Comparison of ENCODE assay signal across 27 cellular contexts in genomic region chr12:131384544-131384855, GRCh38.
"Had no signal": no experiment of that assay in that cellular context is flagged by ENCODE, and none has a peak within 500 bp of the region (broad histone marks: within the 10 kb centered on the region; RNA-seq: fewer than 3 reads in every experiment).

No MANE protein-coding gene starts in this region.

- H3K9me3 Mint-ChIP-seq: immature natural killer cell; naive thymus-derived CD4-positive, alpha-beta T cell; natural killer cell treated with Interleukin-12 subunit alpha and Interleukin-12 subunit beta and Interleukin-15 and Interleukin-18, amount 100 ng/mL, for 72 hours; stimulated activated memory B cell treated with anti-CD40 and anti-IgM and Interleukin-4, amounts not matched to agents 10 μg/mL and 1 μg/mL and 100 μg/mL, for 72 hours; stimulated activated naive CD8-positive, alpha-beta T cell treated with anti-CD3 and anti-CD28 coated beads, Interleukin-15, amount 100 ng/mL, for 72 hours; type B pancreatic cell had no signal

- H3K36me3 ChIP-seq: left ventricle myocardium inferior, pancreas, right atrium auricular region, right lobe of liver, tibial nerve, uterus had no signal

- H3K27ac ChIP-seq: left ventricle myocardium inferior, pancreas, psoas muscle, right atrium auricular region, right lobe of liver, skin epidermis, tibial nerve, uterus had no signal

- H3K36me3 Mint-ChIP-seq: immature natural killer cell; naive thymus-derived CD4-positive, alpha-beta T cell; natural killer cell treated with Interleukin-12 subunit alpha and Interleukin-12 subunit beta and Interleukin-15 and Interleukin-18, amount 100 ng/mL, for 72 hours; stimulated activated memory B cell treated with anti-CD40 and anti-IgM and Interleukin-4, amounts not matched to agents 10 μg/mL and 1 μg/mL and 100 μg/mL, for 72 hours; type B pancreatic cell had no signal

- H3K4me1 Mint-ChIP-seq: naive thymus-derived CD4-positive, alpha-beta T cell; stimulated activated memory B cell treated with anti-CD40 and anti-IgM and Interleukin-4, amounts not matched to agents 10 μg/mL and 1 μg/mL and 100 μg/mL, for 72 hours had no signal

- H3K9me3 ChIP-seq: left ventricle myocardium inferior, mucosa of descending colon, pancreas, psoas muscle, right atrium auricular region, right lobe of liver, tibial nerve, uterus had no signal

- DNase-seq: hypothalamus; immature natural killer cell; left ventricle myocardium inferior; mesendoderm; midbrain; mucosa of descending colon; naive thymus-derived CD4-positive, alpha-beta T cell; nucleus accumbens; pancreas; psoas muscle; right lobe of liver; stimulated activated CD4-positive, alpha-beta T cell treated with anti-CD3 and anti-CD28 coated beads, Interleukin-1b, Interleukin-23, amount 100 ng/mL, for 48 hours; stimulated activated CD4-positive, alpha-beta T cell treated with anti-CD3 and anti-CD28 coated beads, Interleukin-2, amount 100 ng/mL, for 48 hours; stimulated activated CD4-positive, alpha-beta T cell treated with anti-CD3 and anti-CD28 coated beads, Interleukin-4, amount 100 ng/mL, for 4 hours; stimulated activated CD8-positive, alpha-beta memory T cell treated with anti-CD3 and anti-CD28 coated beads, Interleukin-4, amount 100 ng/mL, for 48 hours; stimulated activated naive CD4-positive, alpha-beta T cell treated with Interleukin-2 at 50 U/mL for 16 hours; stimulated activated naive CD8-positive, alpha-beta T cell treated with anti-CD3 and anti-CD28 coated beads, Interleukin-15, amount 100 ng/mL, for 72 hours; substantia nigra; uterus had no signal

- H3K4me1 ChIP-seq: left ventricle myocardium inferior, pancreas, psoas muscle, right atrium auricular region, right lobe of liver, tibial nerve, uterus had no signal

- FAIRE-seq: islet of Langerhans, pancreas had no signal

- H3K27me3 ChIP-seq: right lobe of liver, uterus had no signal

- H3K27ac Mint-ChIP-seq: immature natural killer cell; naive thymus-derived CD4-positive, alpha-beta T cell; natural killer cell treated with Interleukin-12 subunit alpha and Interleukin-12 subunit beta and Interleukin-15 and Interleukin-18, amount 100 ng/mL, for 72 hours; stimulated activated memory B cell treated with anti-CD40 and anti-IgM and Interleukin-4, amounts not matched to agents 10 μg/mL and 1 μg/mL and 100 μg/mL, for 72 hours; type B pancreatic cell had no signal

- H3K4me3 Mint-ChIP-seq: immature natural killer cell; naive thymus-derived CD4-positive, alpha-beta T cell; natural killer cell treated with Interleukin-12 subunit alpha and Interleukin-12 subunit beta and Interleukin-15 and Interleukin-18, amount 100 ng/mL, for 72 hours; stimulated activated memory B cell treated with anti-CD40 and anti-IgM and Interleukin-4, amounts not matched to agents 10 μg/mL and 1 μg/mL and 100 μg/mL, for 72 hours; stimulated activated naive CD8-positive, alpha-beta T cell treated with anti-CD3 and anti-CD28 coated beads, Interleukin-15, amount 100 ng/mL, for 72 hours; type B pancreatic cell had no signal

- ATAC-seq: mucosa of descending colon; naive thymus-derived CD4-positive, alpha-beta T cell; natural killer cell treated with Interleukin-12 subunit alpha and Interleukin-12 subunit beta and Interleukin-15 and Interleukin-18, amount 100 ng/mL, for 72 hours; pancreas; psoas muscle; right lobe of liver; stimulated activated memory B cell treated with anti-CD40 and anti-IgM and Interleukin-4, amounts not matched to agents 10 μg/mL and 1 μg/mL and 100 μg/mL, for 72 hours; stimulated activated naive CD8-positive, alpha-beta T cell treated with anti-CD3 and anti-CD28 coated beads, Interleukin-15, amount 100 ng/mL, for 72 hours had no signal

- H3K4me3 ChIP-seq: left ventricle myocardium inferior, lung, mucosa of descending colon, pancreas, psoas muscle, right atrium auricular region, right lobe of liver, skin epidermis, tibial nerve, uterus had no signal
